8 cellular contexts compared by ENCODE assay signal in genomic region chr12:117874842-117875434, GRCh38.
DNase-seq lines count a peak whose midpoint lies in the region; ATAC-seq, FAIRE-seq and TF ChIP-seq lines count a peak whose summit lies in the region.

No MANE protein-coding gene starts in this region.

- no peaks in the 10 kb centered on the region for H3K36me3 Mint-ChIP-seq in naive B cell
- no peaks in the 10 kb centered on the region for H3K36me3 Mint-ChIP-seq in stimulated activated naive B cell treated with anti-CD40 and anti-IgM and Interleukin-4, amounts not matched to agents 10 μg/mL and 1 μg/mL and 100 μg/mL, for 72 hours

- peaks cover 0 to 2% (median 0%) of the 10 kb centered on the region in 7 donors for H3K9me3 Mint-ChIP-seq in naive B cell
- no peaks in the 10 kb centered on the region for H3K9me3 Mint-ChIP-seq in stimulated activated naive B cell treated with anti-CD40 and anti-IgM and Interleukin-4, amounts not matched to agents 10 μg/mL and 1 μg/mL and 100 μg/mL, for 72 hours

- ATAC-seq in HG03103 (IDR thresholded peaks at IDR 0.05; ENCODE audit: low read depth, unreplicated experiment) (peak; percentile 65), naive B cell (ENCODE audit: low read depth in 2 of 2) (peak; percentile 37 to 52), GM21381 (IDR thresholded peaks at IDR 0.05; ENCODE audit: unreplicated experiment) (no peak)
- ATAC-seq in stimulated activated naive B cell treated with anti-CD40 and anti-IgM and Interleukin-4, amounts not matched to agents 10 μg/mL and 1 μg/mL and 100 μg/mL, for 72 hours (replicated peaks) = peak; percentile 84 to 85

- no peak overlapping the region for H3K4me3 ChIP-seq in epithelial cell of esophagus (ENCODE audit: low read length)

- peak overlapping the region in 2 of 8 donors; percentile 34 to 35 for H3K4me3 Mint-ChIP-seq in naive B cell
- peak overlapping the region; percentile 36 to 43 for H3K4me3 Mint-ChIP-seq in stimulated activated naive B cell treated with anti-CD40 and anti-IgM and Interleukin-4, amounts not matched to agents 10 μg/mL and 1 μg/mL and 100 μg/mL, for 72 hours

- FAIRE-seq in G401.6 (lab: Jason Lieb, UNC) = peak; percentile 87

- H3K27me3 Mint-ChIP-seq in naive B cell = peaks cover 3 to 16% (median 10%) of the 10 kb centered on the region in 3 donors
- peaks cover 16 to 19% of the 10 kb centered on the region in 2 donors for H3K27me3 Mint-ChIP-seq in stimulated activated naive B cell treated with anti-CD40 and anti-IgM and Interleukin-4, amounts not matched to agents 10 μg/mL and 1 μg/mL and 100 μg/mL, for 72 hours

- H3K4me1 Mint-ChIP-seq in naive B cell = peaks cover 5 to 13% (median 9%) of the 10 kb centered on the region in 3 donors
- H3K4me1 Mint-ChIP-seq in stimulated activated naive B cell treated with anti-CD40 and anti-IgM and Interleukin-4, amounts not matched to agents 10 μg/mL and 1 μg/mL and 100 μg/mL, for 72 hours = peaks cover 13 to 16% of the 10 kb centered on the region in 2 donors

- DNase-seq in NCI-H82 (lab: John Stamatoyannopoulos, UW) (peak; percentile 79), epithelial cell of esophagus (ENCODE audit: low read depth) (peak; percentile 62), naive B cell (peak; percentile 36)
- DNase-seq in activated CD8-positive, alpha-beta memory T cell treated with anti-CD3 and anti-CD28 coated beads, Interleukin-2, amount 50 U/mL, for 24 hours (ENCODE audit: extremely low read depth) = peak; percentile 36
- DNase-seq in stimulated activated naive B cell treated with anti-CD40 and anti-IgM and Interleukin-4, amounts not matched to agents 10 μg/mL and 1 μg/mL and 100 μg/mL, for 72 hours = peak; percentile 64

- peak overlapping the region in 3 of 6 donors; percentile 34 to 65 (median 44) for H3K27ac Mint-ChIP-seq in naive B cell
- H3K27ac Mint-ChIP-seq in stimulated activated naive B cell treated with anti-CD40 and anti-IgM and Interleukin-4, amounts not matched to agents 10 μg/mL and 1 μg/mL and 100 μg/mL, for 72 hours = no peak overlapping the region

- TF ChIP-seq CTCF in epithelial cell of esophagus (IDR thresholded peaks at IDR 0.05; ENCODE audit: insufficient read depth, low read depth, low read length, missing control alignments) = peak; percentile 79
